In the genomic region with DNA sequence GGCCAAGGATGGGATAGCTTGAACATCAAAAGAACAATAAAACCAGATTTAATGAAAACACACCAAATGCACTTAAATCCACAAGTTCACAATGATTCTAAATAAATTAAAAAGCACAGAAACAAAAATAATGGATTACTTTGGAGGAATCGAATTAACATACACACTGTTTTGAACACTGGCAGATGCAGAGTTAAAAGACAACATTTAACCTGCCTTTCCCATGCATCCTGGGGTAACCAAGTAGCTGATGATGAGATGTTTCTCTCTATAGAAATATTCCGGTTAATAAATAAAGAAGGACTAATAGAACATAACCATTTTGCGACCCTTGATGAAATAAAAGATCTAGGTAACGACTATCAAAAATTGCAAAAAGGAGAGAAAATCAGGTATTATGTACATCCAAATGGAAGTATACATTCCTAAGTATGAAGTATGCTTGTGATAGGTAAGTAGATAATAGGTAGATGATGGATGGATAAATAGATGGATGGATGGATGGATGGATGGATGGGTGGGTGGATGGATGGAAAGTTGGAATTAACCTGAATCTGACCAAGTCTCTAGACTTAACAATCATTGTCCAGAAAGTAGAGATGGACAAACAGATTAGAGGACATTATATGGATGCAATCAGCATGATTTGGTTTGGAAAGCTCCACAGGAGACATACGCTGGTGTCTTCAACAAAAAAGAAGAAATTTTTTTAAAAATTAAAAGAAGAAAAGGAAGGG, we compare ENCODE assay signal across 24 cellular contexts.
"Had no signal": no experiment of that assay in that cellular context is flagged by ENCODE, and none has a peak within 500 bp of the region (broad histone marks: within the 10 kb centered on the region; RNA-seq: fewer than 3 reads in every experiment).

No MANE protein-coding gene starts in this region.

- H3K27ac Mint-ChIP-seq: stimulated activated effector memory CD8-positive, alpha-beta T cell treated with anti-CD3 and anti-CD28 coated beads, Interleukin-12 subunit alpha, Interleukin-12 subunit beta, amount 100 ng/mL, for 72 hours; stimulated activated memory B cell treated with anti-CD40 and anti-IgM and Interleukin-4, amounts not matched to agents 10 μg/mL and 1 μg/mL and 100 μg/mL, for 72 hours; stimulated activated naive B cell treated with anti-CD40 and anti-IgM and Interleukin-4, amounts not matched to agents 10 μg/mL and 1 μg/mL and 100 μg/mL, for 72 hours; stimulated activated naive CD8-positive, alpha-beta T cell treated with anti-CD3 and anti-CD28 coated beads, Interleukin-15, amount 100 ng/mL, for 72 hours; stimulated activated naive CD8-positive, alpha-beta T cell treated with anti-CD3 and anti-CD28 coated beads, Interleukin-15, Interleukin-2, amounts not matched to agents 100 ng/mL and 50 ng/mL, for 24 hours; type B pancreatic cell had no signal

- H3K27me3 Mint-ChIP-seq: stimulated activated naive B cell treated with anti-CD40 and anti-IgM and Interleukin-4, amounts not matched to agents 10 μg/mL and 1 μg/mL and 100 μg/mL, for 72 hours; stimulated activated naive CD8-positive, alpha-beta T cell treated with anti-CD3 and anti-CD28 coated beads, Interleukin-15, amount 100 ng/mL, for 72 hours; stimulated activated naive CD8-positive, alpha-beta T cell treated with anti-CD3 and anti-CD28 coated beads, Interleukin-15, Interleukin-2, amounts not matched to agents 100 ng/mL and 50 ng/mL, for 24 hours; type B pancreatic cell had no signal

- DNase-seq: stimulated activated CD4-positive, alpha-beta T cell treated with anti-CD3 and anti-CD28 coated beads, Interleukin-2, amount 100 ng/mL, for 48 hours; stimulated activated CD4-positive, alpha-beta T cell treated with anti-CD3 and anti-CD28 coated beads, Interleukin-4, amount 100 ng/mL, for 1 hour; stimulated activated CD4-positive, alpha-beta T cell treated with anti-CD3 and anti-CD28 coated beads, Interleukin-4, amount 100 ng/mL, for 24 hours; stimulated activated CD4-positive, alpha-beta T cell treated with anti-CD3 and anti-CD28 coated beads, Interleukin-4, amount 100 ng/mL, for 4 hours; stimulated activated CD8-positive, alpha-beta memory T cell treated with anti-CD3 and anti-CD28 coated beads, Interleukin-4, amount 100 ng/mL, for 48 hours; stimulated activated naive B cell treated with anti-CD40 and anti-IgM and Interleukin-4, amounts not matched to agents 10 μg/mL and 1 μg/mL and 100 μg/mL, for 72 hours; stimulated activated naive CD4-positive, alpha-beta T cell; stimulated activated naive CD4-positive, alpha-beta T cell treated with Interleukin-2 at 50 U/mL for 16 hours; stimulated activated naive CD8-positive, alpha-beta T cell treated with anti-CD3 and anti-CD28 coated beads, Interleukin-15, amount 100 ng/mL, for 72 hours; stimulated activated naive CD8-positive, alpha-beta T cell treated with anti-CD3 and anti-CD28 coated beads, Interleukin-15, Interleukin-2, amounts not matched to agents 100 U/mL and 50 U/mL, for 24 hours; stomach; substantia nigra; testis; thyroid gland; tibial artery; transverse colon; trophoblast cell; upper lobe of left lung; upper lobe of right lung; uterus had no signal

- H3K4me3 Mint-ChIP-seq: stimulated activated effector memory CD8-positive, alpha-beta T cell treated with anti-CD3 and anti-CD28 coated beads, Interleukin-12 subunit alpha, Interleukin-12 subunit beta, amount 100 ng/mL, for 72 hours; stimulated activated memory B cell treated with anti-CD40 and anti-IgM and Interleukin-4, amounts not matched to agents 10 μg/mL and 1 μg/mL and 100 μg/mL, for 72 hours; stimulated activated naive B cell treated with anti-CD40 and anti-IgM and Interleukin-4, amounts not matched to agents 10 μg/mL and 1 μg/mL and 100 μg/mL, for 72 hours; stimulated activated naive CD8-positive, alpha-beta T cell treated with anti-CD3 and anti-CD28 coated beads, Interleukin-15, amount 100 ng/mL, for 72 hours; stimulated activated naive CD8-positive, alpha-beta T cell treated with anti-CD3 and anti-CD28 coated beads, Interleukin-15, Interleukin-2, amounts not matched to agents 100 ng/mL and 50 ng/mL, for 24 hours; type B pancreatic cell had no signal

- H3K9me3 Mint-ChIP-seq: stimulated activated naive CD8-positive, alpha-beta T cell treated with anti-CD3 and anti-CD28 coated beads, Interleukin-15, amount 100 ng/mL, for 72 hours; stimulated activated naive CD8-positive, alpha-beta T cell treated with anti-CD3 and anti-CD28 coated beads, Interleukin-15, Interleukin-2, amounts not matched to agents 100 ng/mL and 50 ng/mL, for 24 hours had no signal

- H3K4me1 Mint-ChIP-seq: stimulated activated effector memory CD8-positive, alpha-beta T cell treated with anti-CD3 and anti-CD28 coated beads, Interleukin-12 subunit alpha, Interleukin-12 subunit beta, amount 100 ng/mL, for 72 hours; stimulated activated memory B cell treated with anti-CD40 and anti-IgM and Interleukin-4, amounts not matched to agents 10 μg/mL and 1 μg/mL and 100 μg/mL, for 72 hours; stimulated activated naive B cell treated with anti-CD40 and anti-IgM and Interleukin-4, amounts not matched to agents 10 μg/mL and 1 μg/mL and 100 μg/mL, for 72 hours; stimulated activated naive CD8-positive, alpha-beta T cell treated with anti-CD3 and anti-CD28 coated beads, Interleukin-15, amount 100 ng/mL, for 72 hours had no signal

- H3K36me3 Mint-ChIP-seq: stimulated activated effector memory CD8-positive, alpha-beta T cell treated with anti-CD3 and anti-CD28 coated beads, Interleukin-12 subunit alpha, Interleukin-12 subunit beta, amount 100 ng/mL, for 72 hours; stimulated activated memory B cell treated with anti-CD40 and anti-IgM and Interleukin-4, amounts not matched to agents 10 μg/mL and 1 μg/mL and 100 μg/mL, for 72 hours; stimulated activated naive B cell treated with anti-CD40 and anti-IgM and Interleukin-4, amounts not matched to agents 10 μg/mL and 1 μg/mL and 100 μg/mL, for 72 hours; type B pancreatic cell had no signal
